Comparison of ENCODE assay signal across 1 cellular context in genomic region chr9:136632799-136633106, GRCh38.
TF ChIP-seq lines count a peak whose summit lies in the region.

No MANE protein-coding gene starts in this region.

TF ChIP-seq in K562, 482 proteins besides CTCF, POLR2A, EP300 and RAD21:
- TF ChIP-seq, protein P1, sequence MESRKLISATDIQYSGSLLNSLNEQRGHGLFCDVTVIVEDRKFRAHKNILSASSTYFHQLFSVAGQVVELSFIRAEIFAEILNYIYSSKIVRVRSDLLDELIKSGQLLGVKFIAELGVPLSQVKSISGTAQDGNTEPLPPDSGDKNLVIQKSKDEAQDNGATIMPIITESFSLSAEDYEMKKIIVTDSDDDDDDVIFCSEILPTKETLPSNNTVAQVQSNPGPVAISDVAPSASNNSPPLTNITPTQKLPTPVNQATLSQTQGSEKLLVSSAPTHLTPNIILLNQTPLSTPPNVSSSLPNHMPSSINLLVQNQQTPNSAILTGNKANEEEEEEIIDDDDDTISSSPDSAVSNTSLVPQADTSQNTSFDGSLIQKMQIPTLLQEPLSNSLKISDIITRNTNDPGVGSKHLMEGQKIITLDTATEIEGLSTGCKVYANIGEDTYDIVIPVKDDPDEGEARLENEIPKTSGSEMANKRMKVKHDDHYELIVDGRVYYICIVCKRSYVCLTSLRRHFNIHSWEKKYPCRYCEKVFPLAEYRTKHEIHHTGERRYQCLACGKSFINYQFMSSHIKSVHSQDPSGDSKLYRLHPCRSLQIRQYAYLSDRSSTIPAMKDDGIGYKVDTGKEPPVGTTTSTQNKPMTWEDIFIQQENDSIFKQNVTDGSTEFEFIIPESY (CRISPR knock-in tag; IDR thresholded peaks at IDR 0.05): peak; percentile 15; the same call in 1 of the 2 replicates
- peak; percentile 60; the same call in 1 of the 2 replicates for TF ChIP-seq SMAD4 (CRISPR knock-in tag; conservative IDR thresholded peaks at IDR 0.05)
